In genomic region chr6:150418825-150419594, GRCh38 we compare ENCODE assay signal across 8 cellular contexts. TPM values are rescaled to one million over a fixed set of nuclear protein-coding genes. Genes with fewer than 3 reads are reported as not detected.
DNase-seq lines count a peak whose midpoint lies in the region; ATAC-seq and TF ChIP-seq lines count a peak whose summit lies in the region.

No MANE protein-coding gene starts in this region.

- peaks cover 10% of the 10 kb centered on the region for H3K4me1 ChIP-seq in SJSA1 (replicated peaks)
- H3K4me1 ChIP-seq in prostate gland (replicated peaks): no peaks in the 10 kb centered on the region

- H3K36me3 Mint-ChIP-seq in activated naive CD8-positive, alpha-beta T cell treated with anti-CD3 and anti-CD28 coated beads, Interleukin-2, amount 50 U/mL, for 24 hours (ENCODE audit: low read depth): no peaks in the 10 kb centered on the region

- H3K27ac ChIP-seq in SJSA1: peak overlapping the region; percentile 70
- peak overlapping the region in 1 of 2 donors; percentile 26 for H3K27ac ChIP-seq in prostate gland

- peaks cover 7% of the 10 kb centered on the region for H3K9me3 Mint-ChIP-seq in activated naive CD8-positive, alpha-beta T cell treated with anti-CD3 and anti-CD28 coated beads, Interleukin-2, amount 50 U/mL, for 24 hours

- H3K36me3 ChIP-seq in SJSA1: no peaks in the 10 kb centered on the region
- no peaks in the 10 kb centered on the region for H3K36me3 ChIP-seq in prostate gland

- peak; percentile 44 to 55 (median 46) for TF ChIP-seq CTCF in prostate gland (IDR thresholded peaks at IDR 0.05)

- peaks cover 37% of the 10 kb centered on the region for H3K4me1 Mint-ChIP-seq in activated naive CD8-positive, alpha-beta T cell treated with anti-CD3 and anti-CD28 coated beads, Interleukin-2, amount 50 U/mL, for 24 hours

- H3K4me3 Mint-ChIP-seq in activated naive CD8-positive, alpha-beta T cell treated with anti-CD3 and anti-CD28 coated beads, Interleukin-2, amount 50 U/mL, for 24 hours: peak overlapping the region; percentile 71

- no peak for TF ChIP-seq POLR2A in prostate gland (IDR thresholded peaks at IDR 0.05)

- peak overlapping the region; percentile 65 for H3K27ac Mint-ChIP-seq in activated naive CD8-positive, alpha-beta T cell treated with anti-CD3 and anti-CD28 coated beads, Interleukin-2, amount 50 U/mL, for 24 hours

- H3K27me3 Mint-ChIP-seq in activated naive CD8-positive, alpha-beta T cell treated with anti-CD3 and anti-CD28 coated beads, Interleukin-2, amount 50 U/mL, for 24 hours: peaks cover 20% of the 10 kb centered on the region

- H3K9me3 ChIP-seq in SJSA1 (replicated peaks) (no peaks in the 10 kb centered on the region), prostate gland (no peaks in the 10 kb centered on the region)

- ATAC-seq in HG03159 (IDR thresholded peaks at IDR 0.05; ENCODE audit: unreplicated experiment) (peak; percentile 47), GM19324 (IDR thresholded peaks at IDR 0.05; ENCODE audit: low FRiP score, unreplicated experiment) (no peak), GM21390 (IDR thresholded peaks at IDR 0.05; ENCODE audit: unreplicated experiment) (no peak)
- no peak for ATAC-seq in activated naive CD8-positive, alpha-beta T cell treated with anti-CD3 and anti-CD28 coated beads, Interleukin-2, amount 50 U/mL, for 24 hours

- intact Hi-C loops in cardiac septum (cut with DNase I) (loop anchor here (1.0 to 2.0 kb wide), 2 partner anchors 182 to 396 kb away; no protein-coding TSS in a partner anchor), prostate gland (cut with DNase I) (loop anchor here (1.0 to 5.0 kb wide), 2 partner anchors 323 to 396 kb away; no protein-coding TSS in a partner anchor)

- DNase-seq in COLO668 (lab: John Stamatoyannopoulos, UW; ENCODE audit: unreplicated experiment): peak; percentile 70
- DNase-seq in SJSA1 (ENCODE audit: low read depth in 1 of 2, low spot score in 2 of 2): peak; percentile 63 to 73
- peak; percentile 71 for DNase-seq in activated naive CD8-positive, alpha-beta T cell treated with anti-CD3 and anti-CD28 coated beads, Interleukin-2, amount 50 U/mL, for 24 hours
- DNase-seq in cardiac septum (ENCODE audit: low spot score): peak; percentile 77
- DNase-seq in prostate gland (ENCODE audit: low spot score): no peak

- H3K4me3 ChIP-seq in SJSA1 (peak overlapping the region; percentile 12), prostate gland (peak overlapping the region in 1 of 2 donors; percentile 14)

- no peaks in the 10 kb centered on the region for H3K27me3 ChIP-seq in SJSA1 (replicated peaks)
- H3K27me3 ChIP-seq in prostate gland (replicated peaks; ENCODE audit: insufficient read depth): no peaks in the 10 kb centered on the region

- 7% methylated on average over 23 of the region's 23 CpGs for WGBS in prostate gland

RNA-seq across cellular contexts. Expression of gene IYD, which starts 50.2 kb away (rescaled TPM):
- not detected in 2 replicates for total RNA-seq in SJSA1 (2014; rRNA removed; shearing (Covaris generic))
- total RNA-seq in cardiac septum (not detected), prostate gland (under 1 TPM; 0.05 to 0.45 TPM)
